Comparison of ENCODE assay signal across 8 cellular contexts in genomic region chr13:94711561-94712286, GRCh38. TPM values are rescaled to one million over a fixed set of nuclear protein-coding genes. Genes with fewer than 3 reads are reported as not detected.
DNase-seq lines count a peak whose midpoint lies in the region; ATAC-seq and TF ChIP-seq lines count a peak whose summit lies in the region.

No MANE protein-coding gene starts in this region.

- H3K27me3 ChIP-seq in left ventricle myocardium inferior (ENCODE audit: low read depth): peaks cover 100% of the 10 kb centered on the region
- peaks cover 42 to 100% (median 97%) of the 10 kb centered on the region in 7 donors for H3K27me3 ChIP-seq in heart right ventricle
- H3K27me3 ChIP-seq in mammary epithelial cell (ENCODE audit: insufficient read depth, low read length): peaks cover 57% of the 10 kb centered on the region
- H3K27me3 ChIP-seq in mucosa of stomach (ENCODE audit: control insufficient read depth, insufficient read depth, low read length): peaks cover 34% of the 10 kb centered on the region

- no TSS peak for BruUV-seq in mammary epithelial cell (replicated peaks; lab: Mats Ljungman, UMichigan)

- H3K4me2 ChIP-seq in mammary epithelial cell (ENCODE audit: insufficient read depth, low read depth, low read length): peak overlapping the region; percentile 71

- H3K4me1 ChIP-seq in left ventricle myocardium inferior (peaks cover 47% of the 10 kb centered on the region), heart right ventricle (peaks cover 2 to 41% (median 33%) of the 10 kb centered on the region in 9 donors), mammary epithelial cell (ENCODE audit: insufficient read depth, low read length) (peaks cover 20% of the 10 kb centered on the region), mucosa of stomach (ENCODE audit: control insufficient read depth, insufficient read depth, low read length) (peaks cover 6% of the 10 kb centered on the region)

- H3K36me3 ChIP-seq in left ventricle myocardium inferior: no peaks in the 10 kb centered on the region
- H3K36me3 ChIP-seq in heart right ventricle: no peaks in the 10 kb centered on the region
- H3K36me3 ChIP-seq in mammary epithelial cell (ENCODE audit: insufficient read depth, low read length): no peaks in the 10 kb centered on the region
- no peaks in the 10 kb centered on the region for H3K36me3 ChIP-seq in mucosa of stomach (ENCODE audit: control insufficient read depth, insufficient read depth, low read length)

- no peak for DNase-seq in left ventricle myocardium inferior
- no peak for DNase-seq in heart right ventricle
- DNase-seq in mammary epithelial cell: peak; percentile 37
- DNase-seq in inferior parietal cortex (ENCODE audit: extremely low spot score): no peak
- DNase-seq in CD14-positive monocyte (ENCODE audit: low spot score): no peak
- DNase-seq in NOMO-1 (lab: John Stamatoyannopoulos, UW; ENCODE audit: unreplicated experiment in 2 of 2): no peak

- dilution Hi-C loops in mammary epithelial cell (cut with HindIII; ENCODE audit: low sequenced_read_pairs): no loop called here

- in situ Hi-C loops in mammary epithelial cell (cut with MboI; ENCODE audit: low sequenced_read_pairs in 2 of 2): no loop called here

- peaks cover 28% of the 10 kb centered on the region for H3K4me1 Mint-ChIP-seq in CD14-positive monocyte

- peak overlapping the region; percentile 53 for H2AFZ ChIP-seq in mammary epithelial cell (ENCODE audit: low read depth, low read length)

- H3K9ac ChIP-seq in mammary epithelial cell (ENCODE audit: insufficient read depth, low read length) (no peak overlapping the region), mucosa of stomach (ENCODE audit: low read length) (peak overlapping the region; percentile 78)

- ATAC-seq in heart right ventricle (no peak), HG03432 (IDR thresholded peaks at IDR 0.05; ENCODE audit: unreplicated experiment) (peak; percentile 34)

- peak overlapping the region; percentile 56 for H3K4me3 ChIP-seq in left ventricle myocardium inferior
- peak overlapping the region in 5 of 10 donors; percentile 15 to 41 (median 32) for H3K4me3 ChIP-seq in heart right ventricle
- H3K4me3 ChIP-seq in mammary epithelial cell (replicated peaks in 1 of 3; ENCODE audit: insufficient read depth in 1 of 3, low read depth in 2 of 3, low read length in 3 of 3): peak overlapping the region in 1 of 3 experiments; percentile 26
- peak overlapping the region; percentile 61 for H3K4me3 ChIP-seq in mucosa of stomach (ENCODE audit: low read length)

- TF ChIP-seq CTCF in left ventricle myocardium inferior (IDR thresholded peaks at IDR 0.05; ENCODE audit: borderline replicate concordance) (no peak), heart right ventricle (IDR thresholded peaks at IDR 0.05) (no peak), mammary epithelial cell (conservative IDR thresholded peaks at IDR 0.05 in 1 of 2, IDR thresholded peaks at IDR 0.05 in 1 of 2; ENCODE audit: extremely low read depth in 1 of 2, insufficient read depth in 1 of 2, low read depth in 1 of 2, low read length in 2 of 2) (no peak), CD14-positive monocyte (IDR thresholded peaks at IDR 0.05) (no peak)

- H3K27ac Mint-ChIP-seq in CD14-positive monocyte: no peak overlapping the region

- peaks cover 0 to 8% of the 10 kb centered on the region in 2 donors for H3K36me3 Mint-ChIP-seq in CD14-positive monocyte

- WGBS in heart right ventricle, 2 donors: 1 to 2% methylated on average over 83 to 97 of the region's 97 CpGs
- WGBS in mammary epithelial cell (ENCODE audit: low coverage, missing lambda C conversion rate): 3% methylated on average over 17 of the region's 97 CpGs

- peaks cover 0 to 14% (median 8%) of the 10 kb centered on the region in 7 donors for H3K9me3 Mint-ChIP-seq in CD14-positive monocyte

- peaks cover 4% of the 10 kb centered on the region for H4K20me1 ChIP-seq in mammary epithelial cell (ENCODE audit: insufficient read depth, low read length)

- CTCF ChIA-PET in mammary epithelial cell (lab: Charles Lee; ENCODE audit: low non-redundant PET): no interaction called here

- H3K27ac ChIP-seq in left ventricle myocardium inferior (replicated peaks) (no peak overlapping the region), heart right ventricle (no peak overlapping the region), mammary epithelial cell (ENCODE audit: insufficient read depth, low read depth, low read length) (no peak overlapping the region)

- peaks cover 77 to 95% (median 80%) of the 10 kb centered on the region in 3 donors for H3K27me3 Mint-ChIP-seq in CD14-positive monocyte (ENCODE audit: low read depth in 3 of 3)

- H3K9me3 ChIP-seq in left ventricle myocardium inferior (replicated peaks) (no peaks in the 10 kb centered on the region), heart right ventricle (no peaks in the 10 kb centered on the region), mammary epithelial cell (replicated peaks; ENCODE audit: insufficient read depth, low read length) (no peaks in the 10 kb centered on the region), mucosa of stomach (ENCODE audit: control insufficient read depth, low read length) (no peaks in the 10 kb centered on the region)

- H3K79me2 ChIP-seq in mammary epithelial cell (ENCODE audit: insufficient read depth, low read length): no peaks in the 10 kb centered on the region

- H3K4me3 Mint-ChIP-seq in CD14-positive monocyte: peak overlapping the region in 1 of 2 donors; percentile 88

- intact Hi-C loops in left ventricle myocardium inferior (cut with micrococcal nuclease) (no loop called here), heart right ventricle (cut with DNase I) (no loop called here), mammary epithelial cell (cut with micrococcal nuclease) (loop anchor here (1.0 to 10.0 kb wide), 2 partner anchors 91 to 443 kb away; no protein-coding TSS in a partner anchor), CD14-positive monocyte (cut with micrococcal nuclease) (no loop called here)

RNA-seq across cellular contexts. Expression of gene SOX21, which starts 0.6 kb away (rescaled TPM):
- total RNA-seq in left ventricle myocardium inferior (not detected), heart right ventricle (not detected), mammary epithelial cell (not detected)
- polyA plus RNA-seq in heart right ventricle (not detected), mammary epithelial cell (not detected), CD14-positive monocyte (not detected)
- not detected for polyA minus RNA-seq in mammary epithelial cell
